Comparison of ENCODE assay signal across 6 cellular contexts in the genomic region with DNA sequence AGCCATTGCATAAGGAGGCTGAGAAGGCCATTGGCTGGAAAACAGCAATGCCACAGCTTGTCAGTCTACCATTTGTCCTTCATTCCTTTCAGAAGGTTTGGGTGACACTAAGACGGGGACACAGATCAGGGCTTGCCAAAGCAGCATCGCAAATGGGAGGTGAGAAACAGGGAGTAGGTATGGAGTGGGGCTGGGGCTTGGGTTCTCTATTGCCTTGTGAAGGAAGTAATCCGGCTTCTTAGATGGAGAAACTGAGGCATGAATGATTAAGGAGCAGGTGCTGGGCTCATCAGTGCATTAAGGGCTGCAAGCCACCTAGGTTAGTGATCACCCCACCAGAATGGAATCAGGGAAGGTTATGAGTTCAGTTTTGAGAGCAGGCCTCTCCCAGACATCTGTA.
"Had no signal": no experiment of that assay in that cellular context is flagged by ENCODE, and none has a peak within 500 bp of the region (broad histone marks: within the 10 kb centered on the region; RNA-seq: fewer than 3 reads in every experiment).

No MANE protein-coding gene starts in this region.

- H3K36me3 Mint-ChIP-seq: IgD-negative memory B cell had no signal

- ATAC-seq: HepG2, K562 had no signal

- H3K27ac ChIP-seq: HL-60 had no signal

- H3K4me3 ChIP-seq: K562 had no signal

- H3K4me1 Mint-ChIP-seq: IgD-negative memory B cell had no signal

- H3K27ac Mint-ChIP-seq: IgD-negative memory B cell had no signal

- DNase-seq: IMR-90, KBM-7 had no signal

- H3K27me3 Mint-ChIP-seq: IgD-negative memory B cell had no signal

- H3K4me3 Mint-ChIP-seq: IgD-negative memory B cell had no signal
